Comparison of ENCODE assay signal across 1 cellular context in the genomic region with DNA sequence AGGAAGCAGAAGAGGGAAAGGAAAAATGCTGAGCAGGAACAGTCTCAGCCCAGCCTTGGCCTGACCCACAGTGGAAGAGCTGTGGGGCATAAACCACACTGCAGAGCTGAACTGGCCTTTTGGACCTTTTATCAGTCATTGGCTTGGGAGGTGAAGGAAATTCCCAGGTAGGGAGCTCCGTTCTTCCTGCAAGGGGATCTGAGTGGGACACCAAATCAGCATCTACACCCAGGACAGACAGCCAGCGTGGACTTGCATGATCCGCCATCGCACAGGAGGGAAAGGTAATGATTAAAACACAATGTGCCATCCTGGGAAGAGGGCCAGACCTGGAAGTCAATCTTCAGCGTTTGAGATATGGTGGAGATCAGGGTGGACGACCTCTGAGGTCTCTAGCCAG.
TF ChIP-seq lines count a peak whose summit lies in the region.

No MANE protein-coding gene starts in this region.

TF ChIP-seq in GM23338, 12 proteins besides CTCF, POLR2A, EP300 and RAD21 (continued from another document):
- no peak for TF ChIP-seq ZNF331 (CRISPR knock-in tag; IDR thresholded peaks at IDR 0.05; ENCODE audit: low read depth)
